In the genomic region with DNA sequence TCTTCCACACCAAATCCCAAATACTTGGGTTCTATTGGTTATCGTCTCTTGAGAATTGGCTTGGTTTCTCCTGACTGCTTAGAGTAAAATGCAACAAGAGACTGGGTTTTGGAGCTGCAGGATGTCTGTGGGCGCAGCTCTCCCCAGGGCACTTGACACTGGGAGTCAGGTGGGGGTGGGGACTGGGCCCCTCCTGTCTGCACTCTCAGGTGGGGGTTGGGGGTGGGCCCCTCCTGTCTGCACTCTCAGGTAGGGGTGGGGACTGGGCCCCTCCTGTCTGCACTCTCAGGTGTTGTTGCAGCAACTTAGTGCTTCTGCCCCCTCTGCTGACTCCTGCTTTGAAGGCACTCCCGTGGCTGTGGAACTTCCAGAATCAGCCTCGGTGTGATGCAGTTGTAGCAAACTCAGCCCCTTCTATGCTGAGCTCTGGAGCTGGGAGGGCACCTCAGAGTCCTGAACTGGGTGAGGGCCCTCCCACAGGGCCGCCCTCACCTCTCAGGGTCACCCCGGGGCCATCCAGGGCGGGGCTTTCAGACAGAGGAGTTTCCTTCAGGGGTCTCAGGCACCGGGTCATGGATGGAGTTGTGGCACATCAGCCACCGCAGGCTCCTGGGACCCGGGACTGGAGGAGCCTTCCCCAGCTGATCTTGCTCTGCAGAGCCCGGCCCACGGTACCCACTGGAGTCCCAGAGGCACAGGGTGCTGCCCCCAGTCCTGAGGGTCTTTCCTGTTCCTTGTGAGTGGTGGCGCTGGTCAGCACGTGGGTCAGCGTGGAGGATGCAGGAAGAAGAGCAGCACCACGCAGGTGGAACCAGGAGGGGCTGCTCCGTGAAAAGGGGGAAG, we compare ENCODE assay signal across 28 cellular contexts. TPM values are rescaled to one million over a fixed set of nuclear protein-coding genes. Genes with fewer than 3 reads are reported as not detected.
"Had no signal": no experiment of that assay in that cellular context is flagged by ENCODE, and none has a peak within 500 bp of the region (broad histone marks: within the 10 kb centered on the region; RNA-seq: fewer than 3 reads in every experiment).

No MANE protein-coding gene starts in this region.

- H3K27ac Mint-ChIP-seq: memory B cell, natural killer cell, type B pancreatic cell had no signal

- H3K36me3 Mint-ChIP-seq: memory B cell, natural killer cell, type B pancreatic cell had no signal

- H3K4me1 Mint-ChIP-seq: memory B cell, natural killer cell, neural crest cell had no signal

- H3K27me3 ChIP-seq: sigmoid colon, testis had no signal

- H3K36me3 ChIP-seq: esophagus squamous epithelium, prostate gland, sigmoid colon, tibial artery had no signal

- H3K4me1 ChIP-seq: esophagus squamous epithelium, prostate gland, sigmoid colon, testis, tibial artery had no signal

- H3K4me3 Mint-ChIP-seq: memory B cell, natural killer cell, neural crest cell, type B pancreatic cell had no signal

- H3K9me3 ChIP-seq: esophagus squamous epithelium, prostate gland, sigmoid colon, testis, tibial artery had no signal

- H3K4me3 ChIP-seq: coronary artery, esophagus squamous epithelium, lung, prostate gland, sigmoid colon, testis, tibial artery had no signal

- FAIRE-seq: endothelial cell of umbilical vein, frontal cortex, keratinocyte, urothelium cell line had no signal

- H3K9me3 Mint-ChIP-seq: memory B cell, natural killer cell, neural crest cell, type B pancreatic cell had no signal

- DNase-seq: dermis blood vessel endothelial cell; effector memory CD4-positive, alpha-beta T cell; esophagus squamous epithelium; head of caudate nucleus; natural killer cell; right cardiac atrium; sigmoid colon; stimulated activated CD4-positive, alpha-beta T cell treated with anti-CD3 and anti-CD28 coated beads, Interleukin-2, amount 100 ng/mL, for 24 hours; stimulated activated CD4-positive, alpha-beta T cell treated with anti-CD3 and anti-CD28 coated beads, Interleukin-4, amount 100 ng/mL, for 24 hours; stimulated activated naive CD4-positive, alpha-beta T cell; substantia nigra; testis; tibial artery had no signal

- H3K27ac ChIP-seq: coronary artery, esophagus squamous epithelium, prostate gland, sigmoid colon, testis, tibial artery had no signal

- ATAC-seq: left lobe of liver, natural killer cell, right cardiac atrium had no signal

RNA-seq across cellular contexts. Expression of a gene that starts 22.9 kb away (rescaled TPM):
- total RNA-seq: left lobe of liver, liver, mononuclear cell, natural killer cell, neural crest cell, osteocyte, prostate gland, renal cortical epithelial cell, testis had no signal
- polyA plus RNA-seq: endothelial cell of umbilical vein, liver, lung had no signal
